Comparison of ENCODE assay signal across 18 cellular contexts in the genomic region with DNA sequence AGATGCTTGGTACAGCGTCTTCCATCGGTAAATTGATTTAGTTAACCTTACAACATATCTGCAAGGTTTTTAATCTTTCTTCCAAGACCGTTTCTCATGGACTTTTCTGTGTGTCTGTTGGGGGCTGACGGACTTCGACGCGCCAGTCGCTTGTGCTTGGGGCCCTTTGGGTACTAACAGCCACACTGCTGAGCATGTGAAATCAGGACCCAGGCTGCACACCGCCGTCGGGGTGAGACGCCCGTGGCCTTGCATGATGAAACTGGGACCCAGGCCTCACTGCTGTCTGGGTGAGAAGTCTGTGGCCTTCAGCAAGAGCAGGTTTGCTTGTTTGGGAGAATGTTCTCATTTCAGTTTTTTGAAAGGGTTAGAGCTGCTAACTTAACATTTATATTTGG. TPM values are rescaled to one million over a fixed set of nuclear protein-coding genes. Genes with fewer than 3 reads are reported as not detected.
DNase-seq lines count a peak whose midpoint lies in the region; ATAC-seq and TF ChIP-seq lines count a peak whose summit lies in the region.
"Had no signal": no experiment of that assay in that cellular context is flagged by ENCODE, and none has a peak within 500 bp of the region (broad histone marks: within the 10 kb centered on the region; RNA-seq: fewer than 3 reads in every experiment).

No MANE protein-coding gene starts in this region.

- ATAC-seq in activated naive CD8-positive, alpha-beta T cell treated with anti-CD3 and anti-CD28 coated beads, Interleukin-2, amount 10 ng/mL, durations not matched to agents 7 days and 5 days (ENCODE audit: low read depth) = no peak
- ATAC-seq in WTC11 = no peak
- no peak for ATAC-seq in HG03565 (IDR thresholded peaks at IDR 0.05; ENCODE audit: unreplicated experiment)
- ATAC-seq: GM12878, natural killer cell had no signal

- intact Hi-C loops in tibial artery (cut with DNase I; ENCODE audit: low total_unique reads) = no loop called here

- H3K27me3 ChIP-seq in tibial artery = no peaks in the 10 kb centered on the region
- H3K27me3 ChIP-seq: SJCRH30 had no signal

- H3K27ac Mint-ChIP-seq in activated naive CD8-positive, alpha-beta T cell treated with anti-CD3 and anti-CD28 coated beads, Interleukin-2, amount 10 ng/mL, durations not matched to agents 7 days and 5 days = no peak overlapping the region
- no peak overlapping the region for H3K27ac Mint-ChIP-seq in activated naive CD8-positive, alpha-beta T cell treated with anti-CD3 and anti-CD28 coated beads for 36 hours
- peak overlapping the region; percentile 74; the same call in 1 of the 2 replicates for H3K27ac Mint-ChIP-seq in WTC11
- H3K27ac Mint-ChIP-seq: natural killer cell had no signal

- peaks cover 16% of the 10 kb centered on the region for H3K4me1 Mint-ChIP-seq in activated naive CD8-positive, alpha-beta T cell treated with anti-CD3 and anti-CD28 coated beads, Interleukin-2, amount 10 ng/mL, durations not matched to agents 7 days and 5 days
- peaks cover 20% of the 10 kb centered on the region for H3K4me1 Mint-ChIP-seq in activated naive CD8-positive, alpha-beta T cell treated with anti-CD3 and anti-CD28 coated beads for 36 hours
- no peaks in the 10 kb centered on the region; the same call in 1 of the 2 replicates for H3K4me1 Mint-ChIP-seq in WTC11

- no peaks in the 10 kb centered on the region for H3K27me3 Mint-ChIP-seq in activated naive CD8-positive, alpha-beta T cell treated with anti-CD3 and anti-CD28 coated beads, Interleukin-2, amount 10 ng/mL, durations not matched to agents 7 days and 5 days
- H3K27me3 Mint-ChIP-seq in activated naive CD8-positive, alpha-beta T cell treated with anti-CD3 and anti-CD28 coated beads for 36 hours = peaks cover 3% of the 10 kb centered on the region
- no peaks in the 10 kb centered on the region for H3K27me3 Mint-ChIP-seq in WTC11 (ENCODE audit: low read depth)

- CTCF ChIA-PET in WTC11 (lab: Charles Lee) = no interaction called here

- no peaks in the 10 kb centered on the region for H3K36me3 ChIP-seq in tibial artery
- H3K36me3 ChIP-seq: SJCRH30 had no signal

- H3K4me3 ChIP-seq in tibial artery = no peak overlapping the region
- H3K4me3 ChIP-seq: GM12878, SJCRH30 had no signal

- peak overlapping the region in 1 of 2 donors; percentile 67 for H3K27ac ChIP-seq in tibial artery
- H3K27ac ChIP-seq: SJCRH30 had no signal

- TF ChIP-seq CTCF in WTC11 (IDR thresholded peaks at IDR 0.05) (no peak), tibial artery (IDR thresholded peaks at IDR 0.05) (no peak)

- peak; percentile 4 for DNase-seq in activated naive CD8-positive, alpha-beta T cell treated with anti-CD3 and anti-CD28 coated beads, Interleukin-2, amount 10 ng/mL, durations not matched to agents 7 days and 5 days
- no peak for DNase-seq in activated naive CD8-positive, alpha-beta T cell treated with anti-CD3 and anti-CD28 coated beads for 36 hours
- DNase-seq in WTC11 (ENCODE audit: low spot score) (peak; percentile 5), mesenteric fat pad (ENCODE audit: low spot score) (peak; percentile 82), tibial artery (peak; percentile 11 to 62), ureter (ENCODE audit: low spot score) (no peak), DMS114 treated with DMSO at 0.1 percent for 48 hours (lab: John Stamatoyannopoulos, UW; ENCODE audit: unreplicated experiment) (no peak)
- DNase-seq: activated CD8-positive, alpha-beta memory T cell treated with anti-CD3 and anti-CD28 coated beads, Interleukin-2, amount 50 U/mL, for 4 hours; Karpas-422; NCI-H2227 treated with DMSO at 0.1 percent for 48 hours; stimulated activated CD4-positive, alpha-beta T cell treated with anti-CD3 and anti-CD28 coated beads, Interleukin-2, amount 100 ng/mL, for 24 hours had no signal

- H3K36me3 Mint-ChIP-seq in activated naive CD8-positive, alpha-beta T cell treated with anti-CD3 and anti-CD28 coated beads, Interleukin-2, amount 10 ng/mL, durations not matched to agents 7 days and 5 days = peaks cover 2% of the 10 kb centered on the region
- peaks cover 10% of the 10 kb centered on the region for H3K36me3 Mint-ChIP-seq in activated naive CD8-positive, alpha-beta T cell treated with anti-CD3 and anti-CD28 coated beads for 36 hours
- peaks cover 10% of the 10 kb centered on the region for H3K36me3 Mint-ChIP-seq in WTC11
- H3K36me3 Mint-ChIP-seq: activated naive CD4-positive, alpha-beta T cell treated with anti-CD3 and anti-CD28 coated beads, Interleukin-2, amount 50 U/mL, for 72 hours; natural killer cell had no signal

- peaks cover 0 to 21% (median 13%) of the 10 kb centered on the region in 4 donors for H3K4me1 ChIP-seq in tibial artery
- H3K4me1 ChIP-seq: Caco-2, SJCRH30 had no signal

- no peaks in the 10 kb centered on the region for H3K9me3 Mint-ChIP-seq in activated naive CD8-positive, alpha-beta T cell treated with anti-CD3 and anti-CD28 coated beads, Interleukin-2, amount 10 ng/mL, durations not matched to agents 7 days and 5 days
- no peaks in the 10 kb centered on the region for H3K9me3 Mint-ChIP-seq in activated naive CD8-positive, alpha-beta T cell treated with anti-CD3 and anti-CD28 coated beads for 36 hours
- peaks cover 13% of the 10 kb centered on the region for H3K9me3 Mint-ChIP-seq in WTC11
- H3K9me3 Mint-ChIP-seq: activated naive CD4-positive, alpha-beta T cell treated with anti-CD3 and anti-CD28 coated beads, Interleukin-2, amount 50 U/mL, for 72 hours; natural killer cell had no signal

- no peaks in the 10 kb centered on the region for H3K9me3 ChIP-seq in tibial artery
- H3K9me3 ChIP-seq: Caco-2, SJCRH30 had no signal

- no peak overlapping the region for H3K4me3 Mint-ChIP-seq in activated naive CD8-positive, alpha-beta T cell treated with anti-CD3 and anti-CD28 coated beads, Interleukin-2, amount 10 ng/mL, durations not matched to agents 7 days and 5 days
- no peak overlapping the region for H3K4me3 Mint-ChIP-seq in activated naive CD8-positive, alpha-beta T cell treated with anti-CD3 and anti-CD28 coated beads for 36 hours
- no peak overlapping the region for H3K4me3 Mint-ChIP-seq in WTC11
- H3K4me3 Mint-ChIP-seq: natural killer cell had no signal

- POLR2A ChIA-PET in activated naive CD8-positive, alpha-beta T cell treated with anti-CD3 and anti-CD28 coated beads, Interleukin-2, amount 10 ng/mL, durations not matched to agents 7 days and 5 days (lab: Charles Lee) = no interaction called here
- POLR2A ChIA-PET in WTC11 (lab: Charles Lee) = no interaction called here

TF ChIP-seq in WTC11, 78 proteins besides CTCF, POLR2A, EP300 and RAD21 (continues in another document):
- TF ChIP-seq, protein P1, sequence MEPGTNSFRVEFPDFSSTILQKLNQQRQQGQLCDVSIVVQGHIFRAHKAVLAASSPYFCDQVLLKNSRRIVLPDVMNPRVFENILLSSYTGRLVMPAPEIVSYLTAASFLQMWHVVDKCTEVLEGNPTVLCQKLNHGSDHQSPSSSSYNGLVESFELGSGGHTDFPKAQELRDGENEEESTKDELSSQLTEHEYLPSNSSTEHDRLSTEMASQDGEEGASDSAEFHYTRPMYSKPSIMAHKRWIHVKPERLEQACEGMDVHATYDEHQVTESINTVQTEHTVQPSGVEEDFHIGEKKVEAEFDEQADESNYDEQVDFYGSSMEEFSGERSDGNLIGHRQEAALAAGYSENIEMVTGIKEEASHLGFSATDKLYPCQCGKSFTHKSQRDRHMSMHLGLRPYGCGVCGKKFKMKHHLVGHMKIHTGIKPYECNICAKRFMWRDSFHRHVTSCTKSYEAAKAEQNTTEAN (CRISPR knock-in tag; IDR thresholded peaks at IDR 0.05) = no peak
- no peak for TF ChIP-seq SP1 (CRISPR knock-in tag; conservative IDR thresholded peaks at IDR 0.05)
- no peak for TF ChIP-seq TEAD4 (CRISPR knock-in tag; IDR thresholded peaks at IDR 0.05)
- TF ChIP-seq, protein P2, sequence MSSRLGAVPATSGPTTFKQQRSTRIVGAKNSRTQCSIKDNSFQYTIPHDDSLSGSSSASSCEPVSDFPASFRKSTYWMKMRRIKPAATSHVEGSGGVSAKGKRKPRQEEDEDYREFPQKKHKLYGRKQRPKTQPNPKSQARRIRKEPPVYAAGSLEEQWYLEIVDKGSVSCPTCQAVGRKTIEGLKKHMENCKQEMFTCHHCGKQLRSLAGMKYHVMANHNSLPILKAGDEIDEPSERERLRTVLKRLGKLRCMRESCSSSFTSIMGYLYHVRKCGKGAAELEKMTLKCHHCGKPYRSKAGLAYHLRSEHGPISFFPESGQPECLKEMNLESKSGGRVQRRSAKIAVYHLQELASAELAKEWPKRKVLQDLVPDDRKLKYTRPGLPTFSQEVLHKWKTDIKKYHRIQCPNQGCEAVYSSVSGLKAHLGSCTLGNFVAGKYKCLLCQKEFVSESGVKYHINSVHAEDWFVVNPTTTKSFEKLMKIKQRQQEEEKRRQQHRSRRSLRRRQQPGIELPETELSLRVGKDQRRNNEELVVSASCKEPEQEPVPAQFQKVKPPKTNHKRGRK (CRISPR knock-in tag; IDR thresholded peaks at IDR 0.05; ENCODE audit: borderline replicate concordance) = no peak
- TF ChIP-seq, protein P3, sequence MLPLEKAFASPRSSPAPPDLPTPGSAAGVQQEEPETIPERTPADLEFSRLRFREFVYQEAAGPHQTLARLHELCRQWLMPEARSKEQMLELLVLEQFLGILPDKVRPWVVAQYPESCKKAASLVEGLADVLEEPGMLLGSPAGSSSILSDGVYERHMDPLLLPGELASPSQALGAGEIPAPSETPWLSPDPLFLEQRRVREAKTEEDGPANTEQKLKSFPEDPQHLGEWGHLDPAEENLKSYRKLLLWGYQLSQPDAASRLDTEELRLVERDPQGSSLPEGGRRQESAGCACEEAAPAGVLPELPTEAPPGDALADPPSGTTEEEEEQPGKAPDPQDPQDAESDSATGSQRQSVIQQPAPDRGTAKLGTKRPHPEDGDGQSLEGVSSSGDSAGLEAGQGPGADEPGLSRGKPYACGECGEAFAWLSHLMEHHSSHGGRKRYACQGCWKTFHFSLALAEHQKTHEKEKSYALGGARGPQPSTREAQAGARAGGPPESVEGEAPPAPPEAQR (CRISPR knock-in tag; IDR thresholded peaks at IDR 0.05) = no peak
- TF ChIP-seq SMAD3 (CRISPR knock-in tag; IDR thresholded peaks at IDR 0.05; ENCODE audit: borderline replicate concordance) = no peak

RNA-seq across cellular contexts. Expression of a gene that starts 9.8 kb away (rescaled TPM):
- total RNA-seq in activated naive CD8-positive, alpha-beta T cell treated with anti-CD3 and anti-CD28 coated beads, Interleukin-2, amount 10 ng/mL, durations not matched to agents 7 days and 5 days = not detected
- total RNA-seq in activated naive CD8-positive, alpha-beta T cell treated with anti-CD3 and anti-CD28 coated beads for 36 hours = not detected
- total RNA-seq in WTC11 (2021) = not detected in 3 replicates
- total RNA-seq in mesenteric fat pad = not detected
- not detected for total RNA-seq in ureter
- total RNA-seq: activated naive CD4-positive, alpha-beta T cell treated with anti-CD3 and anti-CD28 coated beads, Interleukin-2, amount 50 U/mL, for 72 hours; Caco-2; GM12878; lower leg skin; natural killer cell; SJCRH30 had no signal

RNA-seq across cellular contexts. Expression of a gene that starts 18.8 kb away (rescaled TPM):
- total RNA-seq in activated naive CD8-positive, alpha-beta T cell treated with anti-CD3 and anti-CD28 coated beads, Interleukin-2, amount 10 ng/mL, durations not matched to agents 7 days and 5 days = not detected
- total RNA-seq in activated naive CD8-positive, alpha-beta T cell treated with anti-CD3 and anti-CD28 coated beads for 36 hours = not detected
- total RNA-seq in WTC11 (2021) (0.11 to 0.21 TPM (median 0.17 TPM) in 3 replicates), mesenteric fat pad (not detected), ureter (not detected)
- total RNA-seq: Caco-2, lower leg skin, natural killer cell, SJCRH30 had no signal

Comparison
In these comparisons a context has a peak if more than half of its experiments do, and no peak if none do; other contexts are left out.
1. DNase-seq: peak in activated naive CD8-positive, alpha-beta T cell treated with anti-CD3 and anti-CD28 coated beads, Interleukin-2, amount 10 ng/mL, durations not matched to agents 7 days and 5 days (single experiment), WTC11 (single experiment), mesenteric fat pad (single experiment) and tibial artery (2 of 2); none in activated naive CD8-positive, alpha-beta T cell treated with anti-CD3 and anti-CD28 coated beads for 36 hours (single experiment), ureter (single experiment) and DMS114 treated with DMSO at 0.1 percent for 48 hours (single experiment).